1 cellular context compared by ENCODE assay signal in genomic region chr9:99000480-99001395, GRCh38.
A peak's percentile ranks its signal among the peaks of the same experiment; 100 is the strongest.
TF ChIP-seq lines count a peak whose summit lies in the region.

No MANE protein-coding gene starts in this region.

TF ChIP-seq in K562, 482 proteins besides CTCF, POLR2A, EP300 and RAD21 (continued from another document):
- 0 out of 2 replicates have a peak, but pooled peaks have one; percentile 1 for TF ChIP-seq JUND (IDR thresholded peaks at IDR 0.05; ENCODE audit: borderline replicate concordance, low read depth, low read length)
- peak; percentile 40; the same call in 1 of the 3 replicates for TF ChIP-seq JUND (tag; IDR thresholded peaks at IDR 0.05; ENCODE audit: borderline replicate concordance, low read depth, low read length)
- TF ChIP-seq STAG1 (CRISPR knock-in tag; IDR thresholded peaks at IDR 0.05; ENCODE audit: borderline replicate concordance): peak; percentile 76; the same call in 1 of the 2 replicates
- TF ChIP-seq, protein P1, sequence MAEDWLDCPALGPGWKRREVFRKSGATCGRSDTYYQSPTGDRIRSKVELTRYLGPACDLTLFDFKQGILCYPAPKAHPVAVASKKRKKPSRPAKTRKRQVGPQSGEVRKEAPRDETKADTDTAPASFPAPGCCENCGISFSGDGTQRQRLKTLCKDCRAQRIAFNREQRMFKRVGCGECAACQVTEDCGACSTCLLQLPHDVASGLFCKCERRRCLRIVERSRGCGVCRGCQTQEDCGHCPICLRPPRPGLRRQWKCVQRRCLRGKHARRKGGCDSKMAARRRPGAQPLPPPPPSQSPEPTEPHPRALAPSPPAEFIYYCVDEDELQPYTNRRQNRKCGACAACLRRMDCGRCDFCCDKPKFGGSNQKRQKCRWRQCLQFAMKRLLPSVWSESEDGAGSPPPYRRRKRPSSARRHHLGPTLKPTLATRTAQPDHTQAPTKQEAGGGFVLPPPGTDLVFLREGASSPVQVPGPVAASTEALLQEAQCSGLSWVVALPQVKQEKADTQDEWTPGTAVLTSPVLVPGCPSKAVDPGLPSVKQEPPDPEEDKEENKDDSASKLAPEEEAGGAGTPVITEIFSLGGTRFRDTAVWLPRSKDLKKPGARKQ (CRISPR knock-in tag; IDR thresholded peaks at IDR 0.05): no peak
- no peak for TF ChIP-seq NFATC3 (IDR thresholded peaks at IDR 0.05)
- peak; percentile 41; the same call in 1 of the 2 replicates for TF ChIP-seq CREM (IDR thresholded peaks at IDR 0.05; ENCODE audit: low read depth)
